Comparison of ENCODE assay signal across 8 cellular contexts in genomic region chr1:205748398-205749093, GRCh38. TPM values are rescaled to one million over a fixed set of nuclear protein-coding genes. Genes with fewer than 3 reads are reported as not detected.
DNase-seq lines count a peak whose midpoint lies in the region; ATAC-seq, FAIRE-seq and TF ChIP-seq lines count a peak whose summit lies in the region.

No MANE protein-coding gene starts in this region.

- peak overlapping the region; percentile 96 for H3K4me3 Mint-ChIP-seq in HFFc6
- H3K4me3 Mint-ChIP-seq in stimulated activated naive B cell treated with anti-CD40 and anti-IgM and Interleukin-4, amounts not matched to agents 10 μg/mL and 1 μg/mL and 100 μg/mL, for 72 hours = peak overlapping the region; percentile 91 to 93

- H3K27ac ChIP-seq in RWPE1 = peak overlapping the region; percentile 99

- CTCF ChIA-PET in RWPE1 (lab: Yijun Ruan, JAX) = interaction anchor here (0.6 to 1.4 kb wide), 5 partner anchors 9 to 43 kb away, joined by 3 to 7 read pairs (median 3); no protein-coding TSS in a partner anchor

- no peaks in the 10 kb centered on the region for H3K27me3 ChIP-seq in bronchial epithelial cell (ENCODE audit: control insufficient read depth, insufficient read depth, low read length)

- H3K27ac Mint-ChIP-seq in HFFc6 = peak overlapping the region; percentile 91
- peak overlapping the region; percentile 95 for H3K27ac Mint-ChIP-seq in stimulated activated naive B cell treated with anti-CD40 and anti-IgM and Interleukin-4, amounts not matched to agents 10 μg/mL and 1 μg/mL and 100 μg/mL, for 72 hours

- FAIRE-seq in bronchial epithelial cell (lab: Jason Lieb, UNC) = no peak

- H3K9me3 Mint-ChIP-seq in HFFc6 = no peaks in the 10 kb centered on the region
- no peaks in the 10 kb centered on the region for H3K9me3 Mint-ChIP-seq in stimulated activated naive B cell treated with anti-CD40 and anti-IgM and Interleukin-4, amounts not matched to agents 10 μg/mL and 1 μg/mL and 100 μg/mL, for 72 hours

- POLR2A ChIA-PET in RWPE1 (lab: Yijun Ruan, JAX; ENCODE audit: low non-redundant PET) = interaction anchor here (0.8 to 1.0 kb wide), 2 partner anchors 15 to 206 kb away, joined by 3 read pairs; no protein-coding TSS in a partner anchor

- DNase-seq in D341Med (ENCODE audit: low spot score) (peak; percentile 28), HFFc6 (peak; percentile 48), RWPE1 (ENCODE audit: low spot score) (peak; percentile 33), bronchial epithelial cell (ENCODE audit: low read depth) (peak; percentile 56), left lobe of liver (ENCODE audit: low spot score) (no peak), retina (no peak)
- no peak for DNase-seq in stimulated activated naive B cell treated with anti-CD40 and anti-IgM and Interleukin-4, amounts not matched to agents 10 μg/mL and 1 μg/mL and 100 μg/mL, for 72 hours

- peak; percentile 0 for ATAC-seq in left lobe of liver
- ATAC-seq in stimulated activated naive B cell treated with anti-CD40 and anti-IgM and Interleukin-4, amounts not matched to agents 10 μg/mL and 1 μg/mL and 100 μg/mL, for 72 hours (replicated peaks) = no peak
- no peak for ATAC-seq in HG03565 (IDR thresholded peaks at IDR 0.05; ENCODE audit: unreplicated experiment)

- peaks cover 5% of the 10 kb centered on the region for H3K27me3 Mint-ChIP-seq in HFFc6 (ENCODE audit: insufficient read depth)
- H3K27me3 Mint-ChIP-seq in stimulated activated naive B cell treated with anti-CD40 and anti-IgM and Interleukin-4, amounts not matched to agents 10 μg/mL and 1 μg/mL and 100 μg/mL, for 72 hours = no peaks in the 10 kb centered on the region

- TF ChIP-seq CTCF in HFFc6 (IDR thresholded peaks at IDR 0.05) (no peak), RWPE1 (conservative IDR thresholded peaks at IDR 0.05; ENCODE audit: low read depth) (no peak), bronchial epithelial cell (IDR thresholded peaks at IDR 0.05; ENCODE audit: insufficient read depth, low read length, severe bottlenecking) (no peak)

- peak overlapping the region; percentile 54 for H3K4me3 ChIP-seq in bronchial epithelial cell (ENCODE audit: low read depth, low read length)

- peaks cover 27% of the 10 kb centered on the region for H3K36me3 Mint-ChIP-seq in HFFc6 (ENCODE audit: low read depth)
- H3K36me3 Mint-ChIP-seq in stimulated activated naive B cell treated with anti-CD40 and anti-IgM and Interleukin-4, amounts not matched to agents 10 μg/mL and 1 μg/mL and 100 μg/mL, for 72 hours = peaks cover 11 to 24% of the 10 kb centered on the region in 2 donors

- no peaks in the 10 kb centered on the region for H3K36me3 ChIP-seq in bronchial epithelial cell (ENCODE audit: control insufficient read depth, insufficient read depth, low read length)

- peaks cover 50% of the 10 kb centered on the region for H3K4me1 Mint-ChIP-seq in HFFc6 (ENCODE audit: low read depth)
- peaks cover 17 to 32% of the 10 kb centered on the region in 2 donors for H3K4me1 Mint-ChIP-seq in stimulated activated naive B cell treated with anti-CD40 and anti-IgM and Interleukin-4, amounts not matched to agents 10 μg/mL and 1 μg/mL and 100 μg/mL, for 72 hours

RNA-seq across cellular contexts. Expression of gene NUCKS1, which starts 1.4 kb away (rescaled TPM):
- 100 to 1,000 TPM; 187 to 259 (median 222) TPM for total RNA-seq in HFFc6 (2021; fragmentation: NEBNext Ultra II Directional; extraction: Animal tissue kit (Norgen Biotek cat#: 25700))
- total RNA-seq in bronchial epithelial cell = 72.1 and 91.1 TPM in 2 replicates
- 72.3 TPM for total RNA-seq in left lobe of liver

RNA-seq across cellular contexts. Expression of gene RAB29, which starts 26.7 kb away (rescaled TPM):
- 10 to 100 TPM; 10.6 to 13.0 (median 11.5) TPM for total RNA-seq in HFFc6 (2021; fragmentation: NEBNext Ultra II Directional; extraction: Animal tissue kit (Norgen Biotek cat#: 25700))
- total RNA-seq in bronchial epithelial cell (14.3 and 18.7 TPM in 2 replicates), left lobe of liver (20.7 TPM)

Comparison
In these comparisons a context has a peak if more than half of its experiments do, and no peak if none do; other contexts are left out.
1. DNase-seq: peak in D341Med (single experiment), HFFc6 (single experiment), RWPE1 (single experiment) and bronchial epithelial cell (single experiment); none in left lobe of liver (single experiment), stimulated activated naive B cell treated with anti-CD40 and anti-IgM and Interleukin-4, amounts not matched to agents 10 μg/mL and 1 μg/mL and 100 μg/mL, for 72 hours (single experiment) and retina (single experiment).